In genomic region chr3:75101329-75102147, GRCh38 we compare ENCODE assay signal across 24 cellular contexts.
DNase-seq lines count a peak whose midpoint lies in the region; ATAC-seq and TF ChIP-seq lines count a peak whose summit lies in the region.
"Had no signal": no experiment of that assay in that cellular context is flagged by ENCODE, and none has a peak within 500 bp of the region (broad histone marks: within the 10 kb centered on the region; RNA-seq: fewer than 3 reads in every experiment).

No MANE protein-coding gene starts in this region.

- no peak overlapping the region for H3K4me3 ChIP-seq in hepatocyte
- H3K4me3 ChIP-seq: adrenal gland; BLaER1 treated with 17β-estradiol and CSF1 and Interleukin-3, amounts not matched to agents 10 nM and 100 nM; cardiac muscle cell; gastroesophageal sphincter; suprapubic skin had no signal

- H2AFZ ChIP-seq in hepatocyte, result peak overlapping the region; percentile 68

- H3K27ac ChIP-seq in hepatocyte, result peak overlapping the region; percentile 71
- H3K27ac ChIP-seq: adrenal gland; BLaER1 treated with 17β-estradiol and CSF1 and Interleukin-3, amounts not matched to agents 10 nM and 100 nM; cardiac muscle cell; gastroesophageal sphincter; suprapubic skin had no signal

- WGBS in hepatocyte (ENCODE audit: low lambda C conversion rate, missing lambda C conversion rate), result 54% methylated on average over 11 of the region's 11 CpGs

- H3K9me3 ChIP-seq in ES-I3 (ENCODE audit: control insufficient read depth, insufficient read depth, low read length), result no peaks in the 10 kb centered on the region
- no peaks in the 10 kb centered on the region for H3K9me3 ChIP-seq in hepatocyte (ENCODE audit: low read depth)
- H3K9me3 ChIP-seq: adrenal gland had no signal

- H3K4me3 Mint-ChIP-seq in neural crest cell, result peak overlapping the region; percentile 44
- H3K4me3 Mint-ChIP-seq: HFFc6; memory B cell; naive thymus-derived CD8-positive, alpha-beta T cell had no signal

- no peaks in the 10 kb centered on the region for H3K79me2 ChIP-seq in hepatocyte

- H3K27me3 ChIP-seq in hepatocyte, result no peaks in the 10 kb centered on the region
- H3K27me3 ChIP-seq: adrenal gland; BLaER1 treated with 17β-estradiol and CSF1 and Interleukin-3, amounts not matched to agents 10 nM and 100 nM; cardiac muscle cell; gastroesophageal sphincter; suprapubic skin had no signal

- peaks cover 6% of the 10 kb centered on the region for H3K9me3 Mint-ChIP-seq in neural crest cell

- H3K36me3 Mint-ChIP-seq in neural crest cell (ENCODE audit: low read depth), result no peaks in the 10 kb centered on the region
- H3K36me3 Mint-ChIP-seq: memory B cell had no signal

- no peaks in the 10 kb centered on the region for H4K20me1 ChIP-seq in hepatocyte (ENCODE audit: insufficient read depth, poor library complexity, severe bottlenecking)
- H4K20me1 ChIP-seq: BLaER1 treated with 17β-estradiol and CSF1 and Interleukin-3, amounts not matched to agents 10 nM and 100 nM had no signal

- H3K36me3 ChIP-seq in ES-I3 (ENCODE audit: insufficient read depth, low read length) (no peaks in the 10 kb centered on the region), hepatocyte (replicated peaks; ENCODE audit: insufficient read depth, low read depth) (no peaks in the 10 kb centered on the region)
- H3K36me3 ChIP-seq: adrenal gland; BLaER1 treated with 17β-estradiol and CSF1 and Interleukin-3, amounts not matched to agents 10 nM and 100 nM; cardiac muscle cell; gastroesophageal sphincter; suprapubic skin had no signal

- TF ChIP-seq CTCF in hepatocyte (IDR thresholded peaks at IDR 0.05; ENCODE audit: poor library complexity), result no peak
- no peak for TF ChIP-seq CTCF in neural crest cell (conservative IDR thresholded peaks at IDR 0.05)

- DNase-seq in RPMI8226 (peak; percentile 70), hepatocyte (ENCODE audit: low spot score) (peak; percentile 68), neural crest cell (ENCODE audit: low read depth, low spot score) (peak; percentile 45), NCI-H226 (no peak), NOMO-1 treated with DMSO at 0.1 percent for 48 hours (lab: John Stamatoyannopoulos, UW; ENCODE audit: unreplicated experiment) (no peak)
- DNase-seq: activated gamma-delta T cell treated with Interleukin-2 at 50 U/mL for 16 hours; activated T-cell treated with anti-CD3 and anti-CD28 coated beads for 4 hours; adrenal gland; dermis blood vessel endothelial cell; DMS 273 treated with DMSO at 0.1 percent for 48 hours; HFFc6; KG1; naive thymus-derived CD8-positive, alpha-beta T cell; NCI-H1092 treated with DMSO at 0.1 percent for 48 hours; NCI-H748 treated with DMSO at 0.1 percent for 48 hours; PC-3 had no signal

- no peaks in the 10 kb centered on the region for H3K27me3 Mint-ChIP-seq in neural crest cell (ENCODE audit: low read depth)
- H3K27me3 Mint-ChIP-seq: memory B cell had no signal

- peak overlapping the region; percentile 44 for H3K4me2 ChIP-seq in hepatocyte
- H3K4me2 ChIP-seq: BLaER1 treated with 17β-estradiol and CSF1 and Interleukin-3, amounts not matched to agents 10 nM and 100 nM had no signal

- H3K4me1 ChIP-seq in ES-I3 (ENCODE audit: insufficient read depth, low read length), result peaks cover 6% of the 10 kb centered on the region; the same call in 1 of the 2 replicates
- H3K4me1 ChIP-seq in hepatocyte (ENCODE audit: insufficient read depth), result no peaks in the 10 kb centered on the region
- H3K4me1 ChIP-seq: adrenal gland; BLaER1 treated with 17β-estradiol and CSF1 and Interleukin-3, amounts not matched to agents 10 nM and 100 nM; gastroesophageal sphincter; suprapubic skin had no signal

- ATAC-seq in HG03432 (IDR thresholded peaks at IDR 0.05; ENCODE audit: unreplicated experiment) (no peak), GM18907 (IDR thresholded peaks at IDR 0.05; ENCODE audit: unreplicated experiment) (no peak)
- ATAC-seq: gastroesophageal sphincter; naive thymus-derived CD8-positive, alpha-beta T cell; PC-3 had no signal

- H3K9ac ChIP-seq in ES-I3 (ENCODE audit: low read depth, low read length), result 0 out of 2 replicates have a peak overlapping the region, but pooled peaks have one; percentile 9
- H3K9ac ChIP-seq: BLaER1 treated with 17β-estradiol and CSF1 and Interleukin-3, amounts not matched to agents 10 nM and 100 nM had no signal

- peaks cover 15% of the 10 kb centered on the region for H3K4me1 Mint-ChIP-seq in neural crest cell
- H3K4me1 Mint-ChIP-seq: memory B cell; naive thymus-derived CD8-positive, alpha-beta T cell had no signal

- H3K9me2 ChIP-seq in hepatocyte (replicated peaks; ENCODE audit: insufficient read depth), result no peaks in the 10 kb centered on the region

- H3K27ac Mint-ChIP-seq in neural crest cell (ENCODE audit: unreplicated experiment), result no peak overlapping the region
- H3K27ac Mint-ChIP-seq: HFFc6; memory B cell; naive thymus-derived CD8-positive, alpha-beta T cell had no signal

Comparison
In these comparisons a context has a peak if more than half of its experiments do, and no peak if none do; other contexts are left out.
1. DNase-seq: peak in RPMI8226 (single experiment), hepatocyte (single experiment) and neural crest cell (single experiment); none in NCI-H226 (single experiment) and NOMO-1 treated with DMSO at 0.1 percent for 48 hours (single experiment).